ENCODE assay signal across 30 cellular contexts in genomic region chr7:28177836-28178235, GRCh38. TPM values are rescaled to one million over a fixed set of nuclear protein-coding genes. Genes with fewer than 3 reads are reported as not detected.
DNase-seq lines count a peak whose midpoint lies in the region; ATAC-seq, FAIRE-seq and TF ChIP-seq lines count a peak whose summit lies in the region.
"Had no signal": no experiment of that assay in that cellular context is flagged by ENCODE, and none has a peak within 500 bp of the region (broad histone marks: within the 10 kb centered on the region; RNA-seq: fewer than 3 reads in every experiment).

No MANE protein-coding gene starts in this region.

- peaks cover 7% of the 10 kb centered on the region for H4K20me1 ChIP-seq in Loucy (ENCODE audit: insufficient read depth, low read length, poor library complexity, severe bottlenecking)

- H3K4me3 ChIP-seq in CD8-positive, alpha-beta memory T cell (ENCODE audit: low read length), result no peak overlapping the region
- no peak overlapping the region for H3K4me3 ChIP-seq in Loucy (ENCODE audit: low read length, poor library complexity, severe bottlenecking)
- H3K4me3 ChIP-seq: skin epidermis had no signal

- no peaks in the 10 kb centered on the region for H3K9me2 ChIP-seq in Loucy (replicated peaks; ENCODE audit: low read depth, low read length)

- H3K27ac Mint-ChIP-seq in CD8-positive, alpha-beta memory T cell, result peak overlapping the region in 6 of 8 donors; percentile 25 to 79 (median 55)
- H3K27ac Mint-ChIP-seq in central memory CD8-positive, alpha-beta T cell (ENCODE audit: low read depth), result peak overlapping the region; percentile 56
- H3K27ac Mint-ChIP-seq in stimulated activated naive B cell treated with anti-CD40 and anti-IgM and Interleukin-4, amounts not matched to agents 10 μg/mL and 1 μg/mL and 100 μg/mL, for 72 hours, result peak overlapping the region; percentile 5
- H3K27ac Mint-ChIP-seq: activated CD8-positive, alpha-beta T cell treated with anti-CD3 and anti-CD28 coated beads, Interleukin-2, amount 10 ng/mL, durations not matched to agents 7 days and 5 days; mesothelial cell of epicardium had no signal

- ATAC-seq in central memory CD8-positive, alpha-beta T cell (replicated peaks; ENCODE audit: extremely low read depth, poor library complexity, severe bottlenecking), result no peak
- no peak for ATAC-seq in stimulated activated naive B cell treated with anti-CD40 and anti-IgM and Interleukin-4, amounts not matched to agents 10 μg/mL and 1 μg/mL and 100 μg/mL, for 72 hours (replicated peaks)
- ATAC-seq in HG02981 (IDR thresholded peaks at IDR 0.05; ENCODE audit: unreplicated experiment), result no peak
- ATAC-seq: activated CD8-positive, alpha-beta T cell treated with anti-CD3 and anti-CD28 coated beads, Interleukin-2, amount 10 ng/mL, durations not matched to agents 7 days and 5 days; CD8-positive, alpha-beta T cell; left lung; naive thymus-derived CD4-positive, alpha-beta T cell; T-helper 17 cell had no signal

- CTCF ChIA-PET in CD8-positive, alpha-beta memory T cell (lab: Charles Lee), result no interaction called here

- H3K36me3 Mint-ChIP-seq in CD8-positive, alpha-beta memory T cell, result peaks cover 0 to 7% (median 0%) of the 10 kb centered on the region in 3 donors
- peaks cover 11% of the 10 kb centered on the region for H3K36me3 Mint-ChIP-seq in central memory CD8-positive, alpha-beta T cell (ENCODE audit: insufficient read depth)
- H3K36me3 Mint-ChIP-seq in stimulated activated naive B cell treated with anti-CD40 and anti-IgM and Interleukin-4, amounts not matched to agents 10 μg/mL and 1 μg/mL and 100 μg/mL, for 72 hours, result peaks cover 3 to 4% of the 10 kb centered on the region in 2 donors
- H3K36me3 Mint-ChIP-seq: CD8-positive, alpha-beta T cell; mesothelial cell of epicardium; naive thymus-derived CD4-positive, alpha-beta T cell had no signal

- no peak for TF ChIP-seq POLR2A in H54 (IDR thresholded peaks at IDR 0.05; ENCODE audit: low read depth, low read length)

- no peak for FAIRE-seq in H54 (lab: Jason Lieb, UNC)
- FAIRE-seq: H1 had no signal

- H3K4me2 ChIP-seq in Loucy (ENCODE audit: low read depth, low read length, poor library complexity, severe bottlenecking), result peak overlapping the region; percentile 2

- no peak for DNase-seq in CD8-positive, alpha-beta memory T cell
- DNase-seq in central memory CD8-positive, alpha-beta T cell (ENCODE audit: low spot score in 2 of 2), result no peak
- DNase-seq in stimulated activated naive B cell treated with anti-CD40 and anti-IgM and Interleukin-4, amounts not matched to agents 10 μg/mL and 1 μg/mL and 100 μg/mL, for 72 hours, result no peak
- no peak for DNase-seq in H54 (ENCODE audit: insufficient read length, low spot score)
- DNase-seq in activated CD4-positive, alpha-beta T cell treated with anti-CD3 and anti-CD28 coated beads for 4 hours, result no peak
- DNase-seq: activated CD8-positive, alpha-beta T cell treated with anti-CD3 and anti-CD28 coated beads, Interleukin-2, amount 10 ng/mL, durations not matched to agents 7 days and 5 days; activated gamma-delta T cell; CD8-positive, alpha-beta T cell; central memory CD4-positive, alpha-beta T cell; dermis blood vessel endothelial cell; DMS 273 treated with DMSO at 0.1 percent for 48 hours; hippocampal formation; KBM-7; left lung; naive thymus-derived CD4-positive, alpha-beta T cell; NCI-H1417; NCI-H2081; NCI-H226; NCI-H69; occipital lobe; RPMI8226; stimulated activated CD4-positive, alpha-beta T cell treated with anti-CD3 and anti-CD28 coated beads, Interleukin-1b, Interleukin-23, amount 100 ng/mL, for 48 hours; stimulated activated CD8-positive, alpha-beta memory T cell treated with anti-CD3 and anti-CD28 coated beads, Interleukin-4, amount 100 ng/mL, for 48 hours; T-helper 17 cell had no signal

- POLR2A ChIA-PET in CD8-positive, alpha-beta memory T cell (lab: Charles Lee), result no interaction called here

- peaks cover 18% of the 10 kb centered on the region for H3F3A ChIP-seq in Loucy (ENCODE audit: low read depth)

- TF ChIP-seq CTCF in Loucy (conservative IDR thresholded peaks at IDR 0.05; ENCODE audit: low read length), result no peak

- H3K27me3 Mint-ChIP-seq in CD8-positive, alpha-beta memory T cell, result peaks cover 0 to 6% of the 10 kb centered on the region in 2 donors
- H3K27me3 Mint-ChIP-seq in central memory CD8-positive, alpha-beta T cell, result no peaks in the 10 kb centered on the region
- H3K27me3 Mint-ChIP-seq in stimulated activated naive B cell treated with anti-CD40 and anti-IgM and Interleukin-4, amounts not matched to agents 10 μg/mL and 1 μg/mL and 100 μg/mL, for 72 hours, result no peaks in the 10 kb centered on the region
- H3K27me3 Mint-ChIP-seq: T-helper 17 cell had no signal

- peaks cover 12% of the 10 kb centered on the region for H3K4me1 ChIP-seq in CD8-positive, alpha-beta memory T cell (ENCODE audit: insufficient read depth, low read length)
- H3K4me1 ChIP-seq in Loucy (ENCODE audit: insufficient read depth, low read length, poor library complexity, severe bottlenecking), result peaks cover 36% of the 10 kb centered on the region

- H2AFZ ChIP-seq in Loucy (ENCODE audit: low read length), result no peak overlapping the region

- peaks cover 31% of the 10 kb centered on the region; the same call in 1 of the 2 replicates for H3K79me2 ChIP-seq in Loucy (ENCODE audit: insufficient read depth, low read length)

- H3K9me3 Mint-ChIP-seq in CD8-positive, alpha-beta memory T cell, result no peaks in the 10 kb centered on the region
- H3K9me3 Mint-ChIP-seq in central memory CD8-positive, alpha-beta T cell, result no peaks in the 10 kb centered on the region
- no peaks in the 10 kb centered on the region for H3K9me3 Mint-ChIP-seq in stimulated activated naive B cell treated with anti-CD40 and anti-IgM and Interleukin-4, amounts not matched to agents 10 μg/mL and 1 μg/mL and 100 μg/mL, for 72 hours
- H3K9me3 Mint-ChIP-seq: CD8-positive, alpha-beta T cell; mesothelial cell of epicardium had no signal

- H3K27me3 ChIP-seq in CD8-positive, alpha-beta memory T cell (ENCODE audit: insufficient read depth, low read length, poor library complexity, severe bottlenecking), result no peaks in the 10 kb centered on the region
- no peaks in the 10 kb centered on the region for H3K27me3 ChIP-seq in Loucy (ENCODE audit: insufficient read depth, low read length, poor library complexity, severe bottlenecking)
- H3K27me3 ChIP-seq: left lung had no signal

- H3K4me3 Mint-ChIP-seq in CD8-positive, alpha-beta memory T cell, result peak overlapping the region in 1 of 7 donors; percentile 9
- no peak overlapping the region for H3K4me3 Mint-ChIP-seq in central memory CD8-positive, alpha-beta T cell
- no peak overlapping the region for H3K4me3 Mint-ChIP-seq in stimulated activated naive B cell treated with anti-CD40 and anti-IgM and Interleukin-4, amounts not matched to agents 10 μg/mL and 1 μg/mL and 100 μg/mL, for 72 hours

- no peaks in the 10 kb centered on the region for H3K9me3 ChIP-seq in CD8-positive, alpha-beta memory T cell (ENCODE audit: low read length)
- H3K9me3 ChIP-seq in Loucy (ENCODE audit: insufficient read depth, low read depth, low read length), result no peaks in the 10 kb centered on the region
- H3K9me3 ChIP-seq: left lung had no signal

- H3K9ac ChIP-seq in Loucy (ENCODE audit: low read depth, low read length, poor library complexity, severe bottlenecking), result no peak overlapping the region

- H3K27ac ChIP-seq in CD8-positive, alpha-beta memory T cell (ENCODE audit: low read depth, low read length), result no peak overlapping the region

- H3K36me3 ChIP-seq in CD8-positive, alpha-beta memory T cell (ENCODE audit: insufficient read depth, low read length), result no peaks in the 10 kb centered on the region
- H3K36me3 ChIP-seq in Loucy (ENCODE audit: insufficient read depth, low read length), result no peaks in the 10 kb centered on the region
- H3K36me3 ChIP-seq: left lung had no signal

- H3K4me1 Mint-ChIP-seq in CD8-positive, alpha-beta memory T cell, result peaks cover 16 to 27% (median 26%) of the 10 kb centered on the region in 3 donors
- peaks cover 53% of the 10 kb centered on the region for H3K4me1 Mint-ChIP-seq in central memory CD8-positive, alpha-beta T cell
- peaks cover 49 to 73% of the 10 kb centered on the region in 2 donors for H3K4me1 Mint-ChIP-seq in stimulated activated naive B cell treated with anti-CD40 and anti-IgM and Interleukin-4, amounts not matched to agents 10 μg/mL and 1 μg/mL and 100 μg/mL, for 72 hours

RNA-seq across cellular contexts. Expression of gene JAZF1, which starts 2.8 kb away (rescaled TPM):
- total RNA-seq in CD8-positive, alpha-beta memory T cell, result 1 to 10 TPM; 3.2 to 4.9 TPM
- 5.1 TPM for polyA plus RNA-seq in CD8-positive, alpha-beta memory T cell
- total RNA-seq: HT-29 had no signal

Comparison
In these comparisons a context has a peak if more than half of its experiments do, and no peak if none do; other contexts are left out.
1. H3K27ac Mint-ChIP-seq: peak in every context shown above with its lines; median percentile 56 in central memory CD8-positive, alpha-beta T cell; 55 in CD8-positive, alpha-beta memory T cell; 5 in stimulated activated naive B cell treated with anti-CD40 and anti-IgM and Interleukin-4, amounts not matched to agents 10 μg/mL and 1 μg/mL and 100 μg/mL, for 72 hours.